ENCODE assay signal across 13 cellular contexts in the genomic region with DNA sequence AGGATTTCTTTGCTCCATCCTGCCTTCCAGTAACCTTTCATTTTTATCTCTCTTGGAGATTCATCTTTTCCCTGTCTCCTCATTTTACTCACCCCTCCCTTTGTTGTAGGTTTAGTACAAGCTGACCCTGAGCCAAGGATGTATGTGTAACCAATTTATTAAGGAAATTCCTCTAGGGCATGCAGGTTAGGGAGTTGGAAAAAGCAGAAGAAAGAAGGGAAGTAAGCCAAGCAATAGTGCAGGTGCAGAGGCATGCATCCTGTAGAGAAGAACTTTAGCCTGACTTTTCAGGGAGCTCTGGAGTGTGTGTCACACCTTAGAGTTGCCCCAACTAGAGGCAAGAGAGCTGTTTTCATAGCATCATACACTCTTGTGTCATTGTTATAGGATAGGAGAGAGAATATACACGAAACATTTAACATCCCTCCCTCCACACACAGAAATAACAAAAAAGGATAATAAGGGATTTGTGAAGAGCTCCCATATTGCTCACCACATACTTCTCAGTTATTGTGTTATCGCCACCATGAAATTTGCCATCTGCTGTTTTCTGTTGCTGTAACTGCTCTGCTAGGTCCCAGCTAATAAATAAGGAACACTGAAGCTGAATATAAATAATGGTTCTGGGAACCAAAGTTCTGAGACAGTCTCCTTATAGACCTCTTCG. TPM values are rescaled to one million over a fixed set of nuclear protein-coding genes. Genes with fewer than 3 reads are reported as not detected.
DNase-seq lines count a peak whose midpoint lies in the region; ATAC-seq and TF ChIP-seq lines count a peak whose summit lies in the region.
"Had no signal": no experiment of that assay in that cellular context is flagged by ENCODE, and none has a peak within 500 bp of the region (broad histone marks: within the 10 kb centered on the region; RNA-seq: fewer than 3 reads in every experiment).

No MANE protein-coding gene starts in this region.

- no peak overlapping the region for H3K4me3 Mint-ChIP-seq in activated T-cell treated with anti-CD3 and anti-CD28 coated beads, Interleukin-2, amount 50 U/mL, for 24 hours
- no peak overlapping the region for H3K4me3 Mint-ChIP-seq in activated CD4-positive, alpha-beta T cell treated with anti-CD3 and anti-CD28 coated beads, Interleukin-2, amount 10 ng/mL, durations not matched to agents 7 days and 5 days
- H3K4me3 Mint-ChIP-seq in activated T-helper 17 cell treated with anti-CD3 and anti-CD28 coated beads, Interleukin-2, amount 50 U/mL, for 72 hours = no peak overlapping the region
- H3K4me3 Mint-ChIP-seq in natural killer cell treated with Interleukin-12 subunit alpha and Interleukin-12 subunit beta and Interleukin-15 and Interleukin-18, amount 100 ng/mL, for 72 hours = no peak overlapping the region
- H3K4me3 Mint-ChIP-seq: naive B cell had no signal

- H3K4me3 ChIP-seq in fibroblast of the aortic adventitia (ENCODE audit: low read depth, low read length) = no peak overlapping the region
- H3K4me3 ChIP-seq in gastrocnemius medialis = no peak overlapping the region

- TF ChIP-seq POLR2A in gastrocnemius medialis (IDR thresholded peaks at IDR 0.05) = no peak

- CTCF ChIA-PET in activated CD4-positive, alpha-beta T cell treated with anti-CD3 and anti-CD28 coated beads, Interleukin-2, amount 10 ng/mL, durations not matched to agents 7 days and 5 days (lab: Charles Lee) = no interaction called here

- peak; percentile 65 for DNase-seq in DMS53 (lab: John Stamatoyannopoulos, UW)
- DNase-seq in RPMI7951 (ENCODE audit: low read depth) = peak; percentile 32
- DNase-seq in fibroblast of the aortic adventitia (ENCODE audit: low read depth) = peak; percentile 43
- DNase-seq in gastrocnemius medialis = no peak
- DNase-seq in activated T-cell treated with anti-CD3 and anti-CD28 coated beads, Interleukin-2, amount 50 U/mL, for 24 hours = no peak
- DNase-seq in activated CD4-positive, alpha-beta T cell treated with anti-CD3 and anti-CD28 coated beads, Interleukin-2, amount 10 ng/mL, durations not matched to agents 7 days and 5 days = no peak
- no peak for DNase-seq in natural killer cell treated with Interleukin-12 subunit alpha and Interleukin-12 subunit beta and Interleukin-15 and Interleukin-18, amount 100 ng/mL, for 72 hours (ENCODE audit: low spot score)
- DNase-seq: anterior cingulate cortex, C1 segment of cervical spinal cord, naive B cell, NCI-H510A, Right ventricle myocardium superior had no signal

- TF ChIP-seq CTCF in fibroblast of the aortic adventitia (IDR thresholded peaks at IDR 0.05; ENCODE audit: insufficient read depth, low read length) (no peak), gastrocnemius medialis (IDR thresholded peaks at IDR 0.05 in 4 of 5, conservative IDR thresholded peaks at IDR 0.05 in 1 of 5) (no peak)

- intact Hi-C loops in gastrocnemius medialis (cut with DNase I; ENCODE audit: low total_unique reads) = no loop called here

- POLR2A ChIA-PET in activated CD4-positive, alpha-beta T cell treated with anti-CD3 and anti-CD28 coated beads, Interleukin-2, amount 10 ng/mL, durations not matched to agents 7 days and 5 days (lab: Charles Lee) = no interaction called here

- no peaks in the 10 kb centered on the region for H3K36me3 Mint-ChIP-seq in activated T-cell treated with anti-CD3 and anti-CD28 coated beads, Interleukin-2, amount 50 U/mL, for 24 hours (ENCODE audit: low read depth)
- H3K36me3 Mint-ChIP-seq in activated CD4-positive, alpha-beta T cell treated with anti-CD3 and anti-CD28 coated beads, Interleukin-2, amount 10 ng/mL, durations not matched to agents 7 days and 5 days (ENCODE audit: low read depth) = no peaks in the 10 kb centered on the region
- H3K36me3 Mint-ChIP-seq in activated T-helper 17 cell treated with anti-CD3 and anti-CD28 coated beads, Interleukin-2, amount 50 U/mL, for 72 hours (ENCODE audit: low read depth) = no peaks in the 10 kb centered on the region
- peaks cover 6% of the 10 kb centered on the region for H3K36me3 Mint-ChIP-seq in natural killer cell treated with Interleukin-12 subunit alpha and Interleukin-12 subunit beta and Interleukin-15 and Interleukin-18, amount 100 ng/mL, for 72 hours
- H3K36me3 Mint-ChIP-seq: naive B cell had no signal

- in situ Hi-C loops in gastrocnemius medialis (cut with MboI; ENCODE audit: low sequenced_read_pairs in 4 of 4) = no loop called here

- peaks cover 5% of the 10 kb centered on the region for H3K9me3 Mint-ChIP-seq in activated T-cell treated with anti-CD3 and anti-CD28 coated beads, Interleukin-2, amount 50 U/mL, for 24 hours
- H3K9me3 Mint-ChIP-seq in activated CD4-positive, alpha-beta T cell treated with anti-CD3 and anti-CD28 coated beads, Interleukin-2, amount 10 ng/mL, durations not matched to agents 7 days and 5 days = no peaks in the 10 kb centered on the region
- peaks cover 25% of the 10 kb centered on the region for H3K9me3 Mint-ChIP-seq in activated T-helper 17 cell treated with anti-CD3 and anti-CD28 coated beads, Interleukin-2, amount 50 U/mL, for 72 hours
- no peaks in the 10 kb centered on the region for H3K9me3 Mint-ChIP-seq in natural killer cell treated with Interleukin-12 subunit alpha and Interleukin-12 subunit beta and Interleukin-15 and Interleukin-18, amount 100 ng/mL, for 72 hours

- no peaks in the 10 kb centered on the region for H3K4me1 Mint-ChIP-seq in activated T-cell treated with anti-CD3 and anti-CD28 coated beads, Interleukin-2, amount 50 U/mL, for 24 hours (ENCODE audit: low read depth)
- H3K4me1 Mint-ChIP-seq in activated CD4-positive, alpha-beta T cell treated with anti-CD3 and anti-CD28 coated beads, Interleukin-2, amount 10 ng/mL, durations not matched to agents 7 days and 5 days = no peaks in the 10 kb centered on the region
- H3K4me1 Mint-ChIP-seq in activated T-helper 17 cell treated with anti-CD3 and anti-CD28 coated beads, Interleukin-2, amount 50 U/mL, for 72 hours = no peaks in the 10 kb centered on the region
- no peaks in the 10 kb centered on the region for H3K4me1 Mint-ChIP-seq in natural killer cell treated with Interleukin-12 subunit alpha and Interleukin-12 subunit beta and Interleukin-15 and Interleukin-18, amount 100 ng/mL, for 72 hours (ENCODE audit: low read depth in 2 of 2)
- H3K4me1 Mint-ChIP-seq: naive B cell had no signal

- no peak overlapping the region for H3K27ac Mint-ChIP-seq in activated T-cell treated with anti-CD3 and anti-CD28 coated beads, Interleukin-2, amount 50 U/mL, for 24 hours
- H3K27ac Mint-ChIP-seq in activated CD4-positive, alpha-beta T cell treated with anti-CD3 and anti-CD28 coated beads, Interleukin-2, amount 10 ng/mL, durations not matched to agents 7 days and 5 days = no peak overlapping the region
- no peak overlapping the region for H3K27ac Mint-ChIP-seq in activated T-helper 17 cell treated with anti-CD3 and anti-CD28 coated beads, Interleukin-2, amount 50 U/mL, for 72 hours
- H3K27ac Mint-ChIP-seq in natural killer cell treated with Interleukin-12 subunit alpha and Interleukin-12 subunit beta and Interleukin-15 and Interleukin-18, amount 100 ng/mL, for 72 hours = no peak overlapping the region
- H3K27ac Mint-ChIP-seq: naive B cell had no signal

- peak overlapping the region in 3 of 4 donors; percentile 6 to 16 (median 13) for H3K27ac ChIP-seq in gastrocnemius medialis

- H3K9me3 ChIP-seq in gastrocnemius medialis = no peaks in the 10 kb centered on the region

- H3K27me3 Mint-ChIP-seq in activated T-cell treated with anti-CD3 and anti-CD28 coated beads, Interleukin-2, amount 50 U/mL, for 24 hours = no peaks in the 10 kb centered on the region
- no peaks in the 10 kb centered on the region for H3K27me3 Mint-ChIP-seq in activated CD4-positive, alpha-beta T cell treated with anti-CD3 and anti-CD28 coated beads, Interleukin-2, amount 10 ng/mL, durations not matched to agents 7 days and 5 days
- no peaks in the 10 kb centered on the region for H3K27me3 Mint-ChIP-seq in activated T-helper 17 cell treated with anti-CD3 and anti-CD28 coated beads, Interleukin-2, amount 50 U/mL, for 72 hours
- H3K27me3 Mint-ChIP-seq in natural killer cell treated with Interleukin-12 subunit alpha and Interleukin-12 subunit beta and Interleukin-15 and Interleukin-18, amount 100 ng/mL, for 72 hours = no peaks in the 10 kb centered on the region
- H3K27me3 Mint-ChIP-seq: naive B cell had no signal

- H3K36me3 ChIP-seq in gastrocnemius medialis = no peaks in the 10 kb centered on the region

- ATAC-seq in gastrocnemius medialis = no peak
- ATAC-seq in activated T-helper 17 cell treated with anti-CD3 and anti-CD28 coated beads, Interleukin-2, amount 50 U/mL, for 72 hours (replicated peaks) = no peak
- ATAC-seq in natural killer cell treated with Interleukin-12 subunit alpha and Interleukin-12 subunit beta and Interleukin-15 and Interleukin-18, amount 100 ng/mL, for 72 hours = no peak

- no peaks in the 10 kb centered on the region for H3K27me3 ChIP-seq in gastrocnemius medialis

- H3K4me1 ChIP-seq in gastrocnemius medialis = peaks cover 10 to 18% of the 10 kb centered on the region in 2 donors

RNA-seq across cellular contexts. Expression of a gene that starts 21.8 kb away (rescaled TPM):
- 111 and 119 TPM in 2 replicates for total RNA-seq in RPMI7951 (2014; rRNA removed; shearing (Covaris generic))
- total RNA-seq in fibroblast of the aortic adventitia (ENCODE audit: low replicate concordance) = 208 and 319 TPM in 2 replicates
- 10 to 100 TPM in 2 of 4 donors, 1 to 10 TPM in 2; 5.4 to 58.5 (median 30.3) TPM for total RNA-seq in gastrocnemius medialis
- not detected for total RNA-seq in activated CD4-positive, alpha-beta T cell treated with anti-CD3 and anti-CD28 coated beads, Interleukin-2, amount 10 ng/mL, durations not matched to agents 7 days and 5 days
- total RNA-seq in activated T-helper 17 cell treated with anti-CD3 and anti-CD28 coated beads, Interleukin-2, amount 50 U/mL, for 72 hours = not detected
- total RNA-seq in natural killer cell treated with Interleukin-12 subunit alpha and Interleukin-12 subunit beta and Interleukin-15 and Interleukin-18, amount 100 ng/mL, for 72 hours = 1 to 10 TPM in 1 of 2 donors, not detected in 1; 1.1 TPM

Comparison
In these comparisons a context has a peak if more than half of its experiments do, and no peak if none do; other contexts are left out.
1. DNase-seq: peak in DMS53 (single experiment), RPMI7951 (single experiment) and fibroblast of the aortic adventitia (single experiment); none in gastrocnemius medialis (0 of 2), activated T-cell treated with anti-CD3 and anti-CD28 coated beads, Interleukin-2, amount 50 U/mL, for 24 hours (single experiment), activated CD4-positive, alpha-beta T cell treated with anti-CD3 and anti-CD28 coated beads, Interleukin-2, amount 10 ng/mL, durations not matched to agents 7 days and 5 days (single experiment) and natural killer cell treated with Interleukin-12 subunit alpha and Interleukin-12 subunit beta and Interleukin-15 and Interleukin-18, amount 100 ng/mL, for 72 hours (single experiment).